In genomic region chr11:127675602-127676001, GRCh38 we compare ENCODE assay signal across 1 cellular context.
TF ChIP-seq lines count a peak whose summit lies in the region.

No MANE protein-coding gene starts in this region.

TF ChIP-seq in HepG2, 621 proteins besides CTCF, POLR2A, EP300 and RAD21 (continued from another document):
- TF ChIP-seq, protein P1, sequence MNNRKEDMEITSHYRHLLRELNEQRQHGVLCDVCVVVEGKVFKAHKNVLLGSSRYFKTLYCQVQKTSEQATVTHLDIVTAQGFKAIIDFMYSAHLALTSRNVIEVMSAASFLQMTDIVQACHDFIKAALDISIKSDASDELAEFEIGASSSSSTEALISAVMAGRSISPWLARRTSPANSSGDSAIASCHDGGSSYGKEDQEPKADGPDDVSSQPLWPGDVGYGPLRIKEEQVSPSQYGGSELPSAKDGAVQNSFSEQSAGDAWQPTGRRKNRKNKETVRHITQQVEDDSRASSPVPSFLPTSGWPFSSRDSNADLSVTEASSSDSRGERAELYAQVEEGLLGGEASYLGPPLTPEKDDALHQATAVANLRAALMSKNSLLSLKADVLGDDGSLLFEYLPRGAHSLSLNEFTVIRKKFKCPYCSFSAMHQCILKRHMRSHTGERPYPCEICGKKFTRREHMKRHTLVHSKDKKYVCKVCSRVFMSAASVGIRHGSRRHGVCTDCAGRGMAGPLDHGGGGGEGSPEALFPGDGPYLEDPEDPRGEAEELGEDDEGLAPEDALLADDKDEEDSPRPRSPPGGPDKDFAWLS (CRISPR knock-in tag; IDR thresholded peaks at IDR 0.05; ENCODE audit: borderline replicate concordance): no peak
- no peak for TF ChIP-seq PHF21A (CRISPR knock-in tag; IDR thresholded peaks at IDR 0.05)
- TF ChIP-seq FOXP4 (CRISPR knock-in tag; IDR thresholded peaks at IDR 0.05): no peak
- TF ChIP-seq ZNF891 (CRISPR knock-in tag; IDR thresholded peaks at IDR 0.05): no peak
